1 cellular context compared by ENCODE assay signal in genomic region chr11:65903068-65903481, GRCh38.
TF ChIP-seq lines count a peak whose summit lies in the region.

No MANE protein-coding gene starts in this region.

TF ChIP-seq in SK-N-SH, 30 proteins besides CTCF, POLR2A, EP300 and RAD21 (continued from another document):
- TF ChIP-seq USF1 (IDR thresholded peaks at IDR 0.05; ENCODE audit: borderline replicate concordance, low read depth) (no peak), RCOR1 (IDR thresholded peaks at IDR 0.05; ENCODE audit: low read length) (no peak), TAF1 (IDR thresholded peaks at IDR 0.05; ENCODE audit: borderline replicate concordance, low read depth, low read length) (peak; percentile 42; the same call in 1 of the 2 replicates), SIN3A (IDR thresholded peaks at IDR 0.05; ENCODE audit: borderline replicate concordance, low read depth, low read length) (no peak), NFIC (IDR thresholded peaks at IDR 0.05; ENCODE audit: borderline replicate concordance) (peak; percentile 83), USF2 (IDR thresholded peaks at IDR 0.05; ENCODE audit: borderline replicate concordance, low read depth, low read length) (no peak), TEAD4 (IDR thresholded peaks at IDR 0.05; ENCODE audit: borderline replicate concordance, insufficient read depth) (peak; percentile 88), YY1 (IDR thresholded peaks at IDR 0.05; ENCODE audit: low read depth) (0 out of 2 replicates have a peak, but pooled peaks have one; percentile 37), ELF1 (IDR thresholded peaks at IDR 0.05) (peak; percentile 43; the same call in 1 of the 2 replicates), JUND (IDR thresholded peaks at IDR 0.05) (peak; percentile 93), PBX3 (IDR thresholded peaks at IDR 0.05) (peak; percentile 64), ZBTB33 (IDR thresholded peaks at IDR 0.05; ENCODE audit: borderline replicate concordance, low read depth) (peak; percentile 71; the same call in 1 of the 2 replicates), FOSL2 (IDR thresholded peaks at IDR 0.05; ENCODE audit: borderline replicate concordance, low read depth) (peak; percentile 95), NRF1 (IDR thresholded peaks at IDR 0.05; ENCODE audit: low read depth, low read length) (no peak), REST (IDR thresholded peaks at IDR 0.05; ENCODE audit: low read depth, low read length) (peak; percentile 51; the same call in 1 of the 2 replicates), MEF2A (IDR thresholded peaks at IDR 0.05; ENCODE audit: borderline replicate concordance, low read depth) (no peak; the same call in 1 of the 2 replicates)
